34 cellular contexts compared by ENCODE assay signal in genomic region chr10:118773041-118773440, GRCh38.
"Had no signal": no experiment of that assay in that cellular context is flagged by ENCODE, and none has a peak within 500 bp of the region (broad histone marks: within the 10 kb centered on the region; RNA-seq: fewer than 3 reads in every experiment).

No MANE protein-coding gene starts in this region.

- H3K4me3 ChIP-seq: MG63 had no signal

- DNase-seq: Karpas-422, Kasumi-1, KG1, MG63, MM.1S, MV-4-11, NCI-H1048, NCI-H1092, NCI-H1092 treated with DMSO at 0.1 percent for 48 hours, NCI-H1105, NCI-H1105 treated with DMSO at 0.1 percent for 48 hours, NCI-H1417, NCI-H1417 treated with DMSO at 0.1 percent for 48 hours, NCI-H1436, NCI-H1436 treated with DMSO at 0.1 percent for 48 hours, NCI-H146, NCI-H1694, NCI-H1694 treated with DMSO at 0.1 percent for 48 hours, NCI-H187, NCI-H1930, NCI-H2029, NCI-H2029 treated with DMSO at 0.1 percent for 48 hours, NCI-H2081, NCI-H2081 treated with DMSO at 0.1 percent for 48 hours, NCI-H2107, NCI-H2171, NCI-H2171 treated with DMSO at 0.1 percent for 48 hours, NCI-H2227 treated with DMSO at 0.1 percent for 48 hours, NCI-H226, NCI-H345, NCI-H446, NCI-H446 treated with DMSO at 0.1 percent for 48 hours, NCI-H510A had no signal

- H3K27ac ChIP-seq: KMS-11 had no signal

- H3K9ac ChIP-seq: KMS-11 had no signal

- H3K27me3 ChIP-seq: MG63 had no signal

- H3K4me2 ChIP-seq: KMS-11 had no signal

- H3K36me3 ChIP-seq: MG63 had no signal
